In the genomic region with DNA sequence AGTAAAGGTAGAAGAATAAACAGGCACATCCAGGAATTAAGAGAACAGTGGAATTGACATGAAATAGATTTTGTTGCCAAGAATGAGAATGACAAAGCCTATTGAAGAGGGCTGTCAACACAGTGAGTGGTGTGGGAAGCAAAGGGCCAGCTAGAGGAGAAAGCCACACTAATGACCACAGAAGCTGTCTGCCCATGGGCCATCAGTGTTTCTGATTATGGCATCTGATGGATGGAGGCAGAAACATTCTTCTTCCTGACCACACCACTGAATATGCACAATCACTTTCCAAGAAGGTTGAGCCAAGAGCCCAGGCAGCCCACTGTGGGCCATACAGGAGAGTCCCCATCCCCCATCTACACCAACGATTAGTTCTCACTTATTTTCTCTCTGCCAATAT, we compare ENCODE assay signal across 1 cellular context.
TF ChIP-seq lines count a peak whose summit lies in the region.

No MANE protein-coding gene starts in this region.

TF ChIP-seq in H1, 55 proteins besides CTCF, POLR2A, EP300 and RAD21 (continued from another document):
- TF ChIP-seq PHF8 (conservative IDR thresholded peaks at IDR 0.05; ENCODE audit: low read depth, low read length) (no peak), CBX8 (IDR thresholded peaks at IDR 0.05; ENCODE audit: borderline replicate concordance, low read depth, low read length) (no peak), JUN (IDR thresholded peaks at IDR 0.05; ENCODE audit: low read depth, low read length) (no peak), HDAC6 (IDR thresholded peaks at IDR 0.05; ENCODE audit: low read depth, low read length) (no peak), TBP (IDR thresholded peaks at IDR 0.05; ENCODE audit: low read depth, low read length) (no peak), RBBP5 (IDR thresholded peaks at IDR 0.05; ENCODE audit: borderline replicate concordance, low read depth, low read length) (no peak)
- TF ChIP-seq, protein P1, sequence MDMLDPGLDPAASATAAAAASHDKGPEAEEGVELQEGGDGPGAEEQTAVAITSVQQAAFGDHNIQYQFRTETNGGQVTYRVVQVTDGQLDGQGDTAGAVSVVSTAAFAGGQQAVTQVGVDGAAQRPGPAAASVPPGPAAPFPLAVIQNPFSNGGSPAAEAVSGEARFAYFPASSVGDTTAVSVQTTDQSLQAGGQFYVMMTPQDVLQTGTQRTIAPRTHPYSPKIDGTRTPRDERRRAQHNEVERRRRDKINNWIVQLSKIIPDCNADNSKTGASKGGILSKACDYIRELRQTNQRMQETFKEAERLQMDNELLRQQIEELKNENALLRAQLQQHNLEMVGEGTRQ (IDR thresholded peaks at IDR 0.05; ENCODE audit: low read length): no peak
- TF ChIP-seq, protein P2, sequence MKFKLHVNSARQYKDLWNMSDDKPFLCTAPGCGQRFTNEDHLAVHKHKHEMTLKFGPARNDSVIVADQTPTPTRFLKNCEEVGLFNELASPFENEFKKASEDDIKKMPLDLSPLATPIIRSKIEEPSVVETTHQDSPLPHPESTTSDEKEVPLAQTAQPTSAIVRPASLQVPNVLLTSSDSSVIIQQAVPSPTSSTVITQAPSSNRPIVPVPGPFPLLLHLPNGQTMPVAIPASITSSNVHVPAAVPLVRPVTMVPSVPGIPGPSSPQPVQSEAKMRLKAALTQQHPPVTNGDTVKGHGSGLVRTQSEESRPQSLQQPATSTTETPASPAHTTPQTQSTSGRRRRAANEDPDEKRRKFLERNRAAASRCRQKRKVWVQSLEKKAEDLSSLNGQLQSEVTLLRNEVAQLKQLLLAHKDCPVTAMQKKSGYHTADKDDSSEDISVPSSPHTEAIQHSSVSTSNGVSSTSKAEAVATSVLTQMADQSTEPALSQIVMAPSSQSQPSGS (IDR thresholded peaks at IDR 0.05; ENCODE audit: low read length): no peak
- TF ChIP-seq, protein P3, sequence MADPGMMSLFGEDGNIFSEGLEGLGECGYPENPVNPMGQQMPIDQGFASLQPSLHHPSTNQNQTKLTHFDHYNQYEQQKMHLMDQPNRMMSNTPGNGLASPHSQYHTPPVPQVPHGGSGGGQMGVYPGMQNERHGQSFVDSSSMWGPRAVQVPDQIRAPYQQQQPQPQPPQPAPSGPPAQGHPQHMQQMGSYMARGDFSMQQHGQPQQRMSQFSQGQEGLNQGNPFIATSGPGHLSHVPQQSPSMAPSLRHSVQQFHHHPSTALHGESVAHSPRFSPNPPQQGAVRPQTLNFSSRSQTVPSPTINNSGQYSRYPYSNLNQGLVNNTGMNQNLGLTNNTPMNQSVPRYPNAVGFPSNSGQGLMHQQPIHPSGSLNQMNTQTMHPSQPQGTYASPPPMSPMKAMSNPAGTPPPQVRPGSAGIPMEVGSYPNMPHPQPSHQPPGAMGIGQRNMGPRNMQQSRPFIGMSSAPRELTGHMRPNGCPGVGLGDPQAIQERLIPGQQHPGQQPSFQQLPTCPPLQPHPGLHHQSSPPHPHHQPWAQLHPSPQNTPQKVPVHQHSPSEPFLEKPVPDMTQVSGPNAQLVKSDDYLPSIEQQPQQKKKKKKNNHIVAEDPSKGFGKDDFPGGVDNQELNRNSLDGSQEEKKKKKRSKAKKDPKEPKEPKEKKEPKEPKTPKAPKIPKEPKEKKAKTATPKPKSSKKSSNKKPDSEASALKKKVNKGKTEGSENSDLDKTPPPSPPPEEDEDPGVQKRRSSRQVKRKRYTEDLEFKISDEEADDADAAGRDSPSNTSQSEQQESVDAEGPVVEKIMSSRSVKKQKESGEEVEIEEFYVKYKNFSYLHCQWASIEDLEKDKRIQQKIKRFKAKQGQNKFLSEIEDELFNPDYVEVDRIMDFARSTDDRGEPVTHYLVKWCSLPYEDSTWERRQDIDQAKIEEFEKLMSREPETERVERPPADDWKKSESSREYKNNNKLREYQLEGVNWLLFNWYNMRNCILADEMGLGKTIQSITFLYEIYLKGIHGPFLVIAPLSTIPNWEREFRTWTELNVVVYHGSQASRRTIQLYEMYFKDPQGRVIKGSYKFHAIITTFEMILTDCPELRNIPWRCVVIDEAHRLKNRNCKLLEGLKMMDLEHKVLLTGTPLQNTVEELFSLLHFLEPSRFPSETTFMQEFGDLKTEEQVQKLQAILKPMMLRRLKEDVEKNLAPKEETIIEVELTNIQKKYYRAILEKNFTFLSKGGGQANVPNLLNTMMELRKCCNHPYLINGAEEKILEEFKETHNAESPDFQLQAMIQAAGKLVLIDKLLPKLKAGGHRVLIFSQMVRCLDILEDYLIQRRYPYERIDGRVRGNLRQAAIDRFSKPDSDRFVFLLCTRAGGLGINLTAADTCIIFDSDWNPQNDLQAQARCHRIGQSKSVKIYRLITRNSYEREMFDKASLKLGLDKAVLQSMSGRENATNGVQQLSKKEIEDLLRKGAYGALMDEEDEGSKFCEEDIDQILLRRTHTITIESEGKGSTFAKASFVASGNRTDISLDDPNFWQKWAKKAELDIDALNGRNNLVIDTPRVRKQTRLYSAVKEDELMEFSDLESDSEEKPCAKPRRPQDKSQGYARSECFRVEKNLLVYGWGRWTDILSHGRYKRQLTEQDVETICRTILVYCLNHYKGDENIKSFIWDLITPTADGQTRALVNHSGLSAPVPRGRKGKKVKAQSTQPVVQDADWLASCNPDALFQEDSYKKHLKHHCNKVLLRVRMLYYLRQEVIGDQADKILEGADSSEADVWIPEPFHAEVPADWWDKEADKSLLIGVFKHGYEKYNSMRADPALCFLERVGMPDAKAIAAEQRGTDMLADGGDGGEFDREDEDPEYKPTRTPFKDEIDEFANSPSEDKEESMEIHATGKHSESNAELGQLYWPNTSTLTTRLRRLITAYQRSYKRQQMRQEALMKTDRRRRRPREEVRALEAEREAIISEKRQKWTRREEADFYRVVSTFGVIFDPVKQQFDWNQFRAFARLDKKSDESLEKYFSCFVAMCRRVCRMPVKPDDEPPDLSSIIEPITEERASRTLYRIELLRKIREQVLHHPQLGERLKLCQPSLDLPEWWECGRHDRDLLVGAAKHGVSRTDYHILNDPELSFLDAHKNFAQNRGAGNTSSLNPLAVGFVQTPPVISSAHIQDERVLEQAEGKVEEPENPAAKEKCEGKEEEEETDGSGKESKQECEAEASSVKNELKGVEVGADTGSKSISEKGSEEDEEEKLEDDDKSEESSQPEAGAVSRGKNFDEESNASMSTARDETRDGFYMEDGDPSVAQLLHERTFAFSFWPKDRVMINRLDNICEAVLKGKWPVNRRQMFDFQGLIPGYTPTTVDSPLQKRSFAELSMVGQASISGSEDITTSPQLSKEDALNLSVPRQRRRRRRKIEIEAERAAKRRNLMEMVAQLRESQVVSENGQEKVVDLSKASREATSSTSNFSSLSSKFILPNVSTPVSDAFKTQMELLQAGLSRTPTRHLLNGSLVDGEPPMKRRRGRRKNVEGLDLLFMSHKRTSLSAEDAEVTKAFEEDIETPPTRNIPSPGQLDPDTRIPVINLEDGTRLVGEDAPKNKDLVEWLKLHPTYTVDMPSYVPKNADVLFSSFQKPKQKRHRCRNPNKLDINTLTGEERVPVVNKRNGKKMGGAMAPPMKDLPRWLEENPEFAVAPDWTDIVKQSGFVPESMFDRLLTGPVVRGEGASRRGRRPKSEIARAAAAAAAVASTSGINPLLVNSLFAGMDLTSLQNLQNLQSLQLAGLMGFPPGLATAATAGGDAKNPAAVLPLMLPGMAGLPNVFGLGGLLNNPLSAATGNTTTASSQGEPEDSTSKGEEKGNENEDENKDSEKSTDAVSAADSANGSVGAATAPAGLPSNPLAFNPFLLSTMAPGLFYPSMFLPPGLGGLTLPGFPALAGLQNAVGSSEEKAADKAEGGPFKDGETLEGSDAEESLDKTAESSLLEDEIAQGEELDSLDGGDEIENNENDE (IDR thresholded peaks at IDR 0.05; ENCODE audit: insufficient replicate concordance, low read length): no peak
TF ChIP-seq in H1: peak in this region for 0.
